11 cellular contexts compared by ENCODE assay signal in the genomic region with DNA sequence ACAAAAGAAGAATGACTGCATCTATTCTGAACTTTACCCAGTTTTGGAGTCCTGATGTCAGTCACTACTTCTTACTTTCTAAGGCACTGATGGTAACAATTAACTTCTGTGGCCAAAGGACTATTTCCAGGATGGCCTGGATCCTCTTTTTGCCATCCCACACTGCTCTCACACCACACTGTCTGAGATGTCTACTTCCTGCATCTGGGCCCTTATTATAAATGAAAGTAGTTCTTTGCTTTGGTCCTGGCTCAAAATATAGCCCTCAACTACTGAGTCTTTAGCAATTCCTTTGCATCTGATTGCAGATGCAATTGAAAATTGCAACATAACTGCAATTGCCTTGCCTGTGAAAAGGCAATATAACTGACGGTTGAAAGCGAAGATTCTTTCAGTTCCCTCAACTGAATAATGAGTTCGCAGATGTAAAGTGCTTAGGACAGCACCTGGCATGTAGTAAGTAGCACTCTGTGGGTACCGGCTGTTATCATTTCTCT.
A peak's percentile ranks its signal among the peaks of the same experiment; 100 is the strongest.
DNase-seq lines count a peak whose midpoint lies in the region; ATAC-seq, FAIRE-seq and TF ChIP-seq lines count a peak whose summit lies in the region.
"Had no signal": no experiment of that assay in that cellular context is flagged by ENCODE, and none has a peak within 500 bp of the region (broad histone marks: within the 10 kb centered on the region; RNA-seq: fewer than 3 reads in every experiment).

No MANE protein-coding gene starts in this region.

- H3K27me3 ChIP-seq in GM06990 (replicated peaks; ENCODE audit: control insufficient read depth, insufficient read depth, low read length), result no peaks in the 10 kb centered on the region

- no peak overlapping the region for H3K4me3 ChIP-seq in GM06990 (replicated peaks; ENCODE audit: low read depth, low read length)

- no peak for TF ChIP-seq CTCF in GM06990 (IDR thresholded peaks at IDR 0.05; ENCODE audit: insufficient read depth, low read length, poor library complexity, severe bottlenecking)

- no peak for FAIRE-seq in urothelium cell line (lab: Jason Lieb, UNC)

- TF ChIP-seq POLR2A in erythroblast (IDR thresholded peaks at IDR 0.05; ENCODE audit: low read length), result no peak

- DNase-seq in GM06990 (ENCODE audit: extremely low read depth, insufficient read length) (peak; percentile 71), SKM-1 (lab: John Stamatoyannopoulos, UW; ENCODE audit: unreplicated experiment) (peak; percentile 96), erythroblast (lab: John Stamatoyannopoulos, UW) (no peak), urothelium cell line (ENCODE audit: low spot score) (no peak), NCI-H2081 (lab: John Stamatoyannopoulos, UW) (no peak), NCI-H146 (lab: John Stamatoyannopoulos, UW) (no peak)
- DNase-seq: Calu3, IMR-90, T-helper 17 cell had no signal

- no peaks in the 10 kb centered on the region for H3K36me3 ChIP-seq in GM06990 (ENCODE audit: control insufficient read depth, insufficient read depth, low read length)

- ATAC-seq in GM19455 (IDR thresholded peaks at IDR 0.05; ENCODE audit: unreplicated experiment) (peak; percentile 90), HG03103 (IDR thresholded peaks at IDR 0.05; ENCODE audit: low read depth, unreplicated experiment) (peak; percentile 84)
- ATAC-seq: T-helper 17 cell had no signal

Comparison
In these comparisons a context has a peak if more than half of its experiments do, and no peak if none do; other contexts are left out.
1. DNase-seq: peak in GM06990 (single experiment) and SKM-1 (single experiment); none in erythroblast (0 of 2), urothelium cell line (single experiment), NCI-H2081 (0 of 2) and NCI-H146 (single experiment).